In genomic region chr1:115729765-115730164, GRCh38 we compare ENCODE assay signal across 16 cellular contexts. TPM values are rescaled to one million over a fixed set of nuclear protein-coding genes. Genes with fewer than 3 reads are reported as not detected.
DNase-seq lines count a peak whose midpoint lies in the region; ATAC-seq and TF ChIP-seq lines count a peak whose summit lies in the region.
"Had no signal": no experiment of that assay in that cellular context is flagged by ENCODE, and none has a peak within 500 bp of the region (broad histone marks: within the 10 kb centered on the region; RNA-seq: fewer than 3 reads in every experiment).

No MANE protein-coding gene starts in this region.

- no peaks in the 10 kb centered on the region for H3K79me2 ChIP-seq in OCI-LY7 (ENCODE audit: insufficient read depth, low read depth, low read length)

- no peaks in the 10 kb centered on the region for H4K20me1 ChIP-seq in OCI-LY7 (ENCODE audit: insufficient read depth, low read length)

- no peak overlapping the region for H3K4me2 ChIP-seq in OCI-LY7 (ENCODE audit: low read length)

- H3K4me3 Mint-ChIP-seq in dendritic cell treated with granulocyte-macrophage colony-stimulating factor and Interleukin-4, amounts not matched to agents 40 ng/mL and 50 ng/mL, for 4 days = no peak overlapping the region
- no peak overlapping the region for H3K4me3 Mint-ChIP-seq in nephron progenitor cell
- H3K4me3 Mint-ChIP-seq: activated CD4-positive, alpha-beta T cell treated with anti-CD3 and anti-CD28 coated beads for 36 hours had no signal

- ATAC-seq in GM18861 (IDR thresholded peaks at IDR 0.05; ENCODE audit: unreplicated experiment) = peak; percentile 95
- ATAC-seq in GM21447 (IDR thresholded peaks at IDR 0.05; ENCODE audit: unreplicated experiment) = peak; percentile 93
- peak; percentile 84 for ATAC-seq in HG03060 (IDR thresholded peaks at IDR 0.05; ENCODE audit: low read depth, unreplicated experiment)
- ATAC-seq: activated CD4-positive, alpha-beta T cell treated with anti-CD3 and anti-CD28 coated beads for 36 hours; activated naive CD4-positive, alpha-beta T cell treated with anti-CD3 and anti-CD28 coated beads, Interleukin-2, amount 50 U/mL, for 72 hours had no signal

- CTCF ChIA-PET in OCI-LY7 (lab: Charles Lee; ENCODE audit: unreplicated experiment) = no interaction called here

- H3K9me3 Mint-ChIP-seq in dendritic cell treated with granulocyte-macrophage colony-stimulating factor and Interleukin-4, amounts not matched to agents 40 ng/mL and 50 ng/mL, for 4 days = no peaks in the 10 kb centered on the region
- H3K9me3 Mint-ChIP-seq in nephron progenitor cell = no peaks in the 10 kb centered on the region

- H3K9me3 ChIP-seq in OCI-LY7 (ENCODE audit: low read length) (no peaks in the 10 kb centered on the region), SJCRH30 (replicated peaks) (no peaks in the 10 kb centered on the region)

- H2AFZ ChIP-seq in OCI-LY7 (ENCODE audit: low read length) = no peak overlapping the region

- no peaks in the 10 kb centered on the region for H3K9me2 ChIP-seq in OCI-LY7 (ENCODE audit: insufficient read depth, low read length)

- no peak for DNase-seq in OCI-LY7 (ENCODE audit: low spot score)
- DNase-seq in SIG-M5 (lab: John Stamatoyannopoulos, UW) = no peak
- no peak for DNase-seq in SJCRH30
- no peak for DNase-seq in nephron progenitor cell
- DNase-seq: activated CD4-positive, alpha-beta T cell treated with anti-CD3 and anti-CD28 coated beads for 36 hours; NCI-H226; trophoblast cell had no signal

- intact Hi-C loops in dendritic cell treated with granulocyte-macrophage colony-stimulating factor and Interleukin-4, amounts not matched to agents 40 ng/mL and 50 ng/mL, for 4 days (cut with micrococcal nuclease) = no loop called here
- intact Hi-C loops in OCI-LY7 (cut with micrococcal nuclease; ENCODE audit: unreplicated experiment) = no loop called here

- TF ChIP-seq CTCF in OCI-LY7 (conservative IDR thresholded peaks at IDR 0.05; ENCODE audit: low read length) (no peak), nephron progenitor cell (IDR thresholded peaks at IDR 0.05) (no peak)

- BruUV-seq in OCI-LY7 (replicated peaks; lab: Mats Ljungman, UMichigan) = no TSS peak

- H3K4me1 ChIP-seq in OCI-LY7 (ENCODE audit: insufficient read depth, low read length, poor library complexity, severe bottlenecking) (no peaks in the 10 kb centered on the region), SJCRH30 (peaks cover 24% of the 10 kb centered on the region)

- peak overlapping the region; percentile 85 for H3K27ac Mint-ChIP-seq in dendritic cell treated with granulocyte-macrophage colony-stimulating factor and Interleukin-4, amounts not matched to agents 40 ng/mL and 50 ng/mL, for 4 days
- no peak overlapping the region for H3K27ac Mint-ChIP-seq in nephron progenitor cell
- H3K27ac Mint-ChIP-seq: activated CD4-positive, alpha-beta T cell treated with anti-CD3 and anti-CD28 coated beads for 36 hours; activated naive CD4-positive, alpha-beta T cell treated with anti-CD3 and anti-CD28 coated beads, Interleukin-2, amount 50 U/mL, for 72 hours; progenitor cell of endocrine pancreas had no signal

- peaks cover 78% of the 10 kb centered on the region for H3K4me1 Mint-ChIP-seq in dendritic cell treated with granulocyte-macrophage colony-stimulating factor and Interleukin-4, amounts not matched to agents 40 ng/mL and 50 ng/mL, for 4 days (ENCODE audit: low read depth)
- H3K4me1 Mint-ChIP-seq in nephron progenitor cell = peaks cover 40% of the 10 kb centered on the region
- H3K4me1 Mint-ChIP-seq: activated CD4-positive, alpha-beta T cell treated with anti-CD3 and anti-CD28 coated beads for 36 hours had no signal

- H3K4me3 ChIP-seq in OCI-LY7 (ENCODE audit: low read depth, low read length, poor library complexity, severe bottlenecking) (no peak overlapping the region), SJCRH30 (no peak overlapping the region)
- H3K4me3 ChIP-seq: lung had no signal

- no peaks in the 10 kb centered on the region for H3K27me3 ChIP-seq in SJCRH30

- POLR2A ChIA-PET in OCI-LY7 (lab: Charles Lee) = no interaction called here

- no peak overlapping the region for H3K27ac ChIP-seq in OCI-LY7 (ENCODE audit: low read depth, low read length, poor library complexity, severe bottlenecking)
- no peak overlapping the region for H3K27ac ChIP-seq in SJCRH30

- H3K36me3 ChIP-seq in OCI-LY7 (ENCODE audit: insufficient read depth, low read length) (no peaks in the 10 kb centered on the region), SJCRH30 (no peaks in the 10 kb centered on the region)

- no peaks in the 10 kb centered on the region for H3K27me3 Mint-ChIP-seq in dendritic cell treated with granulocyte-macrophage colony-stimulating factor and Interleukin-4, amounts not matched to agents 40 ng/mL and 50 ng/mL, for 4 days
- H3K27me3 Mint-ChIP-seq in nephron progenitor cell (ENCODE audit: low read depth, poor library complexity) = peaks cover 3% of the 10 kb centered on the region
- H3K27me3 Mint-ChIP-seq: progenitor cell of endocrine pancreas had no signal

- H3K36me3 Mint-ChIP-seq in dendritic cell treated with granulocyte-macrophage colony-stimulating factor and Interleukin-4, amounts not matched to agents 40 ng/mL and 50 ng/mL, for 4 days (ENCODE audit: low read depth) = no peaks in the 10 kb centered on the region
- H3K36me3 Mint-ChIP-seq in nephron progenitor cell (ENCODE audit: low read depth) = no peaks in the 10 kb centered on the region
- H3K36me3 Mint-ChIP-seq: activated naive CD4-positive, alpha-beta T cell treated with anti-CD3 and anti-CD28 coated beads, Interleukin-2, amount 50 U/mL, for 72 hours had no signal

RNA-seq across cellular contexts. Expression of gene CASQ2, which starts 38.7 kb away (rescaled TPM):
- total RNA-seq in OCI-LY7 (2014; rRNA removed; shearing (Covaris generic)) = not detected in 2 replicates
- total RNA-seq in OCI-LY7 (2022) = not detected in 2 replicates
- total RNA-seq in SJCRH30 (2014; rRNA removed; shearing (Covaris generic)) = 0.28 and 0.49 TPM in 2 replicates
- total RNA-seq: activated CD4-positive, alpha-beta T cell treated with anti-CD3 and anti-CD28 coated beads for 36 hours; activated naive CD4-positive, alpha-beta T cell treated with anti-CD3 and anti-CD28 coated beads, Interleukin-2, amount 50 U/mL, for 72 hours; dermis microvascular lymphatic vessel endothelial cell; glomerular endothelial cell; progenitor cell of endocrine pancreas had no signal
